In the genomic region with DNA sequence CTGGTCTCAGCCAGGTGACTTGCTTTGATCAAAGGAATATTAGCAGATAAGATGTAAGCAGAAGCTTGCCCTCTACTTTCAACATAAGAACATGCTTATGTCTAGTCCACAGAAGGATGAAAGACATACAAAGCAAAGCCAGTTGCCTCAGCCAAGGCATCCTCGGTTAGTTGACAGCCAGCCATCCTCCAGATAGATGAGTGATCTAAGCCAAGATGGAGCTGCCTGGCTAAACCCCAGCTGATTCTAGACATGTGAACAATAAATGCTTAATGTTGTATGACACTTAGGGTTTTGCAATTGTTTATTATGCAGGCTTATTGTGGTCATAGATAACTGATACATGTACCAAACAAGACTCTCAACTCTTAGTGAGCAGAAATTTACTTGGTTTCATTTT, we compare ENCODE assay signal across 17 cellular contexts.
A peak's percentile ranks its signal among the peaks of the same experiment; 100 is the strongest.
DNase-seq lines count a peak whose midpoint lies in the region; ATAC-seq lines count a peak whose summit lies in the region.
"Had no signal": no experiment of that assay in that cellular context is flagged by ENCODE, and none has a peak within 500 bp of the region (broad histone marks: within the 10 kb centered on the region; RNA-seq: fewer than 3 reads in every experiment).

No MANE protein-coding gene starts in this region.

- no peak overlapping the region for H3K4me3 Mint-ChIP-seq in stimulated activated effector memory CD8-positive, alpha-beta T cell treated with anti-CD3 and anti-CD28 coated beads, Interleukin-12 subunit alpha, Interleukin-12 subunit beta, amount 100 ng/mL, for 72 hours
- H3K4me3 Mint-ChIP-seq: CD14-positive monocyte had no signal

- no peaks in the 10 kb centered on the region for H3K4me1 Mint-ChIP-seq in stimulated activated effector memory CD8-positive, alpha-beta T cell treated with anti-CD3 and anti-CD28 coated beads, Interleukin-12 subunit alpha, Interleukin-12 subunit beta, amount 100 ng/mL, for 72 hours
- H3K4me1 Mint-ChIP-seq: CD14-positive monocyte had no signal

- no peaks in the 10 kb centered on the region for H3K36me3 Mint-ChIP-seq in stimulated activated effector memory CD8-positive, alpha-beta T cell treated with anti-CD3 and anti-CD28 coated beads, Interleukin-12 subunit alpha, Interleukin-12 subunit beta, amount 100 ng/mL, for 72 hours
- H3K36me3 Mint-ChIP-seq: CD14-positive monocyte had no signal

- no peak overlapping the region for H3K27ac Mint-ChIP-seq in stimulated activated effector memory CD8-positive, alpha-beta T cell treated with anti-CD3 and anti-CD28 coated beads, Interleukin-12 subunit alpha, Interleukin-12 subunit beta, amount 100 ng/mL, for 72 hours

- no peaks in the 10 kb centered on the region for H3K9me3 Mint-ChIP-seq in stimulated activated effector memory CD8-positive, alpha-beta T cell treated with anti-CD3 and anti-CD28 coated beads, Interleukin-12 subunit alpha, Interleukin-12 subunit beta, amount 100 ng/mL, for 72 hours
- H3K9me3 Mint-ChIP-seq: CD14-positive monocyte had no signal

- ATAC-seq in GM18870 (IDR thresholded peaks at IDR 0.05; ENCODE audit: unreplicated experiment) = peak; percentile 37
- peak; percentile 39 for ATAC-seq in stimulated activated effector memory CD8-positive, alpha-beta T cell treated with anti-CD3 and anti-CD28 coated beads, Interleukin-12 subunit alpha, Interleukin-12 subunit beta, amount 100 ng/mL, for 72 hours

- DNase-seq in NCI-H446 (lab: John Stamatoyannopoulos, UW) (peak; percentile 12 to 61), fibroblast of peridontal ligament (ENCODE audit: extremely low read depth) (peak; percentile 9), KG1 (lab: John Stamatoyannopoulos, UW) (no peak), dedifferentiated amniotic fluid mesenchymal stem cell (ENCODE audit: extremely low spot score) (no peak)
- DNase-seq in stimulated activated effector memory CD8-positive, alpha-beta T cell treated with anti-CD3 and anti-CD28 coated beads, Interleukin-12 subunit alpha, Interleukin-12 subunit beta, amount 100 ng/mL, for 72 hours (ENCODE audit: low spot score in 2 of 2) = no peak
- no peak for DNase-seq in activated CD8-positive, alpha-beta memory T cell treated with anti-CD3 and anti-CD28 coated beads, Interleukin-2, amount 50 U/mL, for 4 hours
- DNase-seq: ACHN, AML-193, DMS 273 treated with DMSO at 0.1 percent for 48 hours, GF-D8, NCI-H1048, NCI-H1436 treated with DMSO at 0.1 percent for 48 hours, NCI-H345, PC-9, SJCRH30 had no signal

Comparison
In these comparisons a context has a peak if more than half of its experiments do, and no peak if none do; other contexts are left out.
1. DNase-seq: peak in NCI-H446 (2 of 2) and fibroblast of peridontal ligament (single experiment); none in stimulated activated effector memory CD8-positive, alpha-beta T cell treated with anti-CD3 and anti-CD28 coated beads, Interleukin-12 subunit alpha, Interleukin-12 subunit beta, amount 100 ng/mL, for 72 hours (0 of 2), KG1 (single experiment), activated CD8-positive, alpha-beta memory T cell treated with anti-CD3 and anti-CD28 coated beads, Interleukin-2, amount 50 U/mL, for 4 hours (single experiment) and dedifferentiated amniotic fluid mesenchymal stem cell (single experiment).